Comparison of ENCODE assay signal across 8 cellular contexts in the genomic region with DNA sequence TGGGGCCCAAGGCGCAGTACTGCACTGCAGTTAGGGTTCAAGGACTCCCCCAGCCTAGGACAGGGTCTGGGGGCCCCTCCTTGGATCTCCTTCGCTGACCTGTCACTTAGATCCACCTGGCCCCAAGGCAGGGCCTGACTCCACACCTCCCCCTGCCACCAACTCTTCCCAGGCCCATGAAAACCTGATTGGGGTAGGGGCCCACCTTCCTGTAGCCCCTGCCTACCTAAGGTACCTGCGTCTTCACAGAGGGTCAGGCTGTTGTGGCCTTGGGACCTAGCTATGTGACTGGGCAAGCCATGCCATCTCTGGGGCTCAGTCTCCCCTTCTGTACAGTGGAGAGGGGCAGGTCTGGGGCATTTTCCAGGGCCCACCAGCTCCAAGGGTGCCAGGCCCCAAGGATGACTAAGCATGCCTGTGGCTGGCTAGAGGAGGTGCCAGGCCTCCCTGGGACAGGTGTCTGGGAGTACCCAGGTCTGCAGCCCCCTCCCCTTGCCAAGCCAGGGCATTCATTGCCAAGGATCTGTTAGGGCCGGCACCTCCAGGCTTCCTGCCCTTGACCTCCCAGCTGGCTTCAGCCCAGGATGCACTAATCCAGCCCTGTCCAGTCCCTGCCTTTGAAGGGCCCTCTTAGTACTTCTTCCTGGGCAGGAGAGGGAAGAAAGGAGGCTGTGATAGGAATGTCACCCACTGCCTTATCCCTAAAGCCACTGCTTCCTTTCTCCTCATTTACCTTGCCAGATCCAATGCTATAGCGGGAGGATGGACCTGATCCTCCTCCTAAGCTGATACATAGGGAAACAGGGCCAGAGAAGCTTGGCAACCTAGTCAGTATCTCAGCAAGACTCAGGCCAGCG. TPM values are rescaled to one million over a fixed set of nuclear protein-coding genes. Genes with fewer than 3 reads are reported as not detected.
DNase-seq lines count a peak whose midpoint lies in the region; ATAC-seq, FAIRE-seq and TF ChIP-seq lines count a peak whose summit lies in the region.

No MANE protein-coding gene starts in this region.

- no peaks in the 10 kb centered on the region for H3K9me3 Mint-ChIP-seq in Caco-2 (ENCODE audit: unreplicated experiment)

- peak overlapping the region; percentile 93 for H3K4me2 ChIP-seq in OCI-LY1 (ENCODE audit: low read length)
- peak overlapping the region; percentile 83 for H3K4me2 ChIP-seq in endothelial cell of umbilical vein (ENCODE audit: insufficient read depth, low read length)
- peak overlapping the region; percentile 91 for H3K4me2 ChIP-seq in osteoblast (ENCODE audit: insufficient read depth, low read length)

- BruUV-seq in Caco-2 (replicated peaks; lab: Mats Ljungman, UMichigan) (no TSS peak), endothelial cell of umbilical vein (replicated peaks; lab: Mats Ljungman, UMichigan) (no TSS peak)

- peak overlapping the region; percentile 30 for H3K27ac ChIP-seq in OCI-LY1 (ENCODE audit: low read depth, low read length, poor library complexity, severe bottlenecking)
- peak overlapping the region; percentile 83 for H3K27ac ChIP-seq in endothelial cell of umbilical vein (ENCODE audit: insufficient read depth, low read depth, low read length)
- H3K27ac ChIP-seq in osteoblast (ENCODE audit: low read depth, low read length): peak overlapping the region; percentile 86

- peak overlapping the region; percentile 84 for H3K4me3 Mint-ChIP-seq in Caco-2 (ENCODE audit: unreplicated experiment)

- DNase-seq in Caco-2: no peak
- no peak for DNase-seq in endothelial cell of umbilical vein (ENCODE audit: low read depth, low spot score)
- DNase-seq in osteoblast (ENCODE audit: insufficient read length, low spot score, missing footprints): peak; percentile 68
- no peak for DNase-seq in stimulated activated CD4-positive, alpha-beta T cell treated with anti-CD3 and anti-CD28 coated beads, Interleukin-2, amount 100 ng/mL, for 48 hours
- no peak for DNase-seq in stimulated activated CD4-positive, alpha-beta T cell treated with anti-CD3 and anti-CD28 coated beads, Interleukin-2, amount 100 ng/mL, for 24 hours
- no peak for DNase-seq in GM12892 (ENCODE audit: insufficient read length)

- H3K9me2 ChIP-seq in OCI-LY1 (ENCODE audit: low read depth, low read length): no peaks in the 10 kb centered on the region

- intact Hi-C loops in Caco-2 (cut with micrococcal nuclease; ENCODE audit: unreplicated experiment) (loop anchor here (5.0 kb wide), 1 partner anchor 87 kb away; a partner anchor contains a TSS), endothelial cell of umbilical vein (cut with micrococcal nuclease) (loop anchor here (1.0 to 5.0 kb wide), 3 partner anchors 8 to 92 kb away; no protein-coding TSS in a partner anchor)

- no peaks in the 10 kb centered on the region for H4K20me1 ChIP-seq in OCI-LY1 (ENCODE audit: insufficient read depth, low read length)
- H4K20me1 ChIP-seq in endothelial cell of umbilical vein (replicated peaks; ENCODE audit: control insufficient read depth, extremely low read depth, insufficient read depth, low read length): no peaks in the 10 kb centered on the region
- H4K20me1 ChIP-seq in osteoblast (ENCODE audit: insufficient read depth, low read length): peaks cover 7% of the 10 kb centered on the region

- no peaks in the 10 kb centered on the region for H3F3A ChIP-seq in OCI-LY1 (ENCODE audit: insufficient read depth, low read length)

- FAIRE-seq in endothelial cell of umbilical vein (lab: Jason Lieb, UNC) (no peak), GM12892 (lab: Jason Lieb, UNC) (no peak)

- ATAC-seq in GM21367 (IDR thresholded peaks at IDR 0.05; ENCODE audit: unreplicated experiment): no peak

- H3K36me3 Mint-ChIP-seq in Caco-2 (ENCODE audit: insufficient read depth, unreplicated experiment): peaks cover 9% of the 10 kb centered on the region

- no peak for TF ChIP-seq POLR2A in endothelial cell of umbilical vein (IDR thresholded peaks at IDR 0.05; ENCODE audit: low read depth, low read length)
- no peak for TF ChIP-seq POLR2A in GM12892 (IDR thresholded peaks at IDR 0.05; ENCODE audit: low read depth, low read length)

- no peak overlapping the region for H2AFZ ChIP-seq in OCI-LY1 (ENCODE audit: low read length)
- peak overlapping the region; percentile 39 for H2AFZ ChIP-seq in endothelial cell of umbilical vein (ENCODE audit: low read depth, low read length)
- H2AFZ ChIP-seq in osteoblast (ENCODE audit: low read length): peak overlapping the region; percentile 46

- peaks cover 5% of the 10 kb centered on the region for H3K4me1 ChIP-seq in Caco-2
- peaks cover 20% of the 10 kb centered on the region for H3K4me1 ChIP-seq in OCI-LY1 (ENCODE audit: insufficient read depth, low read length, severe bottlenecking)
- peaks cover 17% of the 10 kb centered on the region for H3K4me1 ChIP-seq in endothelial cell of umbilical vein (ENCODE audit: control insufficient read depth, extremely low read depth, insufficient read depth, low read length)
- peaks cover 14% of the 10 kb centered on the region for H3K4me1 ChIP-seq in osteoblast (ENCODE audit: insufficient read depth, low read length)

- H3K36me3 ChIP-seq in Caco-2 (ENCODE audit: control insufficient read depth, insufficient read depth, low read length) (no peaks in the 10 kb centered on the region), OCI-LY1 (ENCODE audit: insufficient read depth, low read length) (peaks cover 20% of the 10 kb centered on the region), endothelial cell of umbilical vein (ENCODE audit: control insufficient read depth in 2 of 2, extremely low read depth in 1 of 2, insufficient read depth in 2 of 2, low read length in 2 of 2) (peaks cover 3 to 7% of the 10 kb centered on the region in 2 experiments), osteoblast (ENCODE audit: insufficient read depth, low read length) (peaks cover 26% of the 10 kb centered on the region)

- no peak for TF ChIP-seq CTCF in Caco-2 (IDR thresholded peaks at IDR 0.05; ENCODE audit: insufficient read depth in 1 of 2, low read depth in 1 of 2, low read length in 1 of 2, severe bottlenecking in 1 of 2, unreplicated experiment in 1 of 2)
- no peak for TF ChIP-seq CTCF in OCI-LY1 (IDR thresholded peaks at IDR 0.05; ENCODE audit: low read length)
- no peak for TF ChIP-seq CTCF in endothelial cell of umbilical vein (IDR thresholded peaks at IDR 0.05; ENCODE audit: extremely low read depth in 1 of 2, insufficient read depth in 1 of 2, low read depth in 1 of 2, low read length in 2 of 2)
- TF ChIP-seq CTCF in osteoblast (IDR thresholded peaks at IDR 0.05; ENCODE audit: extremely low read depth, low read depth, low read length): no peak

- H3K4me3 ChIP-seq in Caco-2 (ENCODE audit: low read depth, low read length) (peak overlapping the region; percentile 82), OCI-LY1 (ENCODE audit: low read depth, low read length, poor library complexity, severe bottlenecking) (peak overlapping the region; percentile 77), endothelial cell of umbilical vein (replicated peaks in 1 of 3; ENCODE audit: insufficient read depth in 1 of 3, low read depth in 1 of 3, low read length in 3 of 3) (peak overlapping the region; percentile 67 to 84 (median 80)), osteoblast (ENCODE audit: insufficient read depth, low read length) (peak overlapping the region; percentile 76)

- no peaks in the 10 kb centered on the region for H3K27me3 Mint-ChIP-seq in Caco-2 (ENCODE audit: insufficient read depth, unreplicated experiment)

- POLR2A ChIA-PET in Caco-2 (lab: Charles Lee) (interaction anchor here (2.1 kb wide), 1 partner anchor 88 kb away, joined by 19 read pairs; no protein-coding TSS in a partner anchor), endothelial cell of umbilical vein (lab: Charles Lee) (interaction anchor here (0.6 kb wide), 1 partner anchor 406 kb away, joined by 10 read pairs; no protein-coding TSS in a partner anchor)

- H3K79me2 ChIP-seq in OCI-LY1 (ENCODE audit: insufficient read depth, low read length) (no peaks in the 10 kb centered on the region), endothelial cell of umbilical vein (ENCODE audit: control insufficient read depth, insufficient read depth, low read length) (peaks cover 8% of the 10 kb centered on the region), osteoblast (ENCODE audit: insufficient read depth, low read length) (peaks cover 53% of the 10 kb centered on the region)

- dilution Hi-C loops in endothelial cell of umbilical vein (cut with MboI; ENCODE audit: extremely low pct_ligation_motif_present, low sequenced_read_pairs): no loop called here

- CTCF ChIA-PET in Caco-2 (lab: Charles Lee): interaction anchor here (0.6 to 1.1 kb wide), 3 partner anchors 19 to 102 kb away, joined by 3 to 4 read pairs (median 3); no protein-coding TSS in a partner anchor
- CTCF ChIA-PET in endothelial cell of umbilical vein (lab: Charles Lee): no interaction called here

- no peaks in the 10 kb centered on the region for H3K4me1 Mint-ChIP-seq in Caco-2 (ENCODE audit: low read depth, unreplicated experiment)

- no peaks in the 10 kb centered on the region for H3K27me3 ChIP-seq in Caco-2 (replicated peaks; ENCODE audit: control insufficient read depth, insufficient read depth, low read length)
- H3K27me3 ChIP-seq in OCI-LY1 (ENCODE audit: insufficient read depth, low read length): no peaks in the 10 kb centered on the region
- no peaks in the 10 kb centered on the region for H3K27me3 ChIP-seq in endothelial cell of umbilical vein (ENCODE audit: control insufficient read depth in 2 of 2, insufficient read depth in 2 of 2, low read length in 2 of 2)
- H3K27me3 ChIP-seq in osteoblast (ENCODE audit: insufficient read depth, low read length): no peaks in the 10 kb centered on the region

- H3K9me1 ChIP-seq in endothelial cell of umbilical vein (replicated peaks; ENCODE audit: control insufficient read depth, extremely low read depth, insufficient read depth, low read length): no peaks in the 10 kb centered on the region

- H3K9ac ChIP-seq in OCI-LY1 (ENCODE audit: low read length) (peak overlapping the region; percentile 72), endothelial cell of umbilical vein (replicated peaks; ENCODE audit: extremely low read depth, insufficient read depth, low read length) (peak overlapping the region; percentile 80)

- H3K9me3 ChIP-seq in Caco-2 (no peaks in the 10 kb centered on the region), OCI-LY1 (ENCODE audit: low read length) (no peaks in the 10 kb centered on the region), endothelial cell of umbilical vein (replicated peaks; ENCODE audit: control insufficient read depth, insufficient read depth, low read length) (no peaks in the 10 kb centered on the region), osteoblast (ENCODE audit: low read depth, low read length) (no peaks in the 10 kb centered on the region)

- peak overlapping the region; percentile 85 for H3K27ac Mint-ChIP-seq in Caco-2 (ENCODE audit: unreplicated experiment)

RNA-seq across cellular contexts. Expression of a gene that starts 1.3 kb away (rescaled TPM):
- total RNA-seq in Caco-2 (2022) (30.6 and 31.4 TPM in 2 replicates), endothelial cell of umbilical vein (54.4 and 54.5 TPM in 2 replicates), osteoblast (46.7 and 48.9 TPM in 2 replicates)
- polyA plus RNA-seq in endothelial cell of umbilical vein: 52.9 and 62.0 TPM in 2 replicates
- 44.1 and 53.1 TPM in 2 replicates for polyA plus RNA-seq in endothelial cell of umbilical vein (2011; cell fraction: cytosol; rRNA removed)
- 35.1 and 41.7 TPM in 2 replicates for polyA plus RNA-seq in endothelial cell of umbilical vein (2011; cell fraction: nucleus; rRNA removed)
- 57.2 and 60.2 TPM in 2 replicates for polyA plus RNA-seq in endothelial cell of umbilical vein (2012)
- polyA minus RNA-seq in endothelial cell of umbilical vein: 46.3 and 56.0 TPM in 2 replicates
- 14.4 TPM for polyA minus RNA-seq in endothelial cell of umbilical vein (2011; cell fraction: cytosol; rRNA and poly(A)+ RNA removed)
- polyA minus RNA-seq in endothelial cell of umbilical vein (2011; cell fraction: nucleus; rRNA and poly(A)+ RNA removed): 12.6 and 20.9 TPM in 2 replicates
- polyA plus RNA-seq in GM12892 (2012; ENCODE audit: missing spikeins): 15.9 TPM

RNA-seq across cellular contexts. Expression of a gene that starts 57.0 kb away (rescaled TPM):
- total RNA-seq in Caco-2 (2022) (not detected in 2 replicates), endothelial cell of umbilical vein (0.18 and 1.7 TPM in 2 replicates), osteoblast (69.1 and 113 TPM in 2 replicates)
- 2.6 and 3.1 TPM in 2 replicates for polyA plus RNA-seq in endothelial cell of umbilical vein
- polyA plus RNA-seq in endothelial cell of umbilical vein (2011; cell fraction: cytosol; rRNA removed): 1.2 and 2.4 TPM in 2 replicates
- polyA plus RNA-seq in endothelial cell of umbilical vein (2011; cell fraction: nucleus; rRNA removed): 1.7 and 3.5 TPM in 2 replicates
- polyA plus RNA-seq in endothelial cell of umbilical vein (2012): 0.10 TPM in 1 of 2 replicates, not detected in the other
- 0.98 and 1.5 TPM in 2 replicates for polyA minus RNA-seq in endothelial cell of umbilical vein
- not detected for polyA minus RNA-seq in endothelial cell of umbilical vein (2011; cell fraction: cytosol; rRNA and poly(A)+ RNA removed)
- 1.1 and 2.1 TPM in 2 replicates for polyA minus RNA-seq in endothelial cell of umbilical vein (2011; cell fraction: nucleus; rRNA and poly(A)+ RNA removed)
- polyA plus RNA-seq in GM12892 (2012; ENCODE audit: missing spikeins): not detected

Comparison
In these comparisons a context has a peak if more than half of its experiments do, and no peak if none do; other contexts are left out.
1. H3K27ac ChIP-seq: peak in every context shown above with its lines; median percentile 86 in osteoblast; 83 in endothelial cell of umbilical vein; 30 in OCI-LY1.
2. RNA of a gene that starts 57.0 kb away (total RNA-seq): 69.1 to 113 TPM in osteoblast; 0.18 to 1.7 TPM in endothelial cell of umbilical vein and not detected in Caco-2; every median in the first group is over 10 times any median in the second.
3. Peak in every context shown above with its lines, with median percentiles within 50 percentile points of each other: H3K4me3 ChIP-seq and H3K4me2 ChIP-seq.